ENCODE assay signal across 16 cellular contexts in genomic region chr9:123033352-123033751, GRCh38. TPM values are rescaled to one million over a fixed set of nuclear protein-coding genes. Genes with fewer than 3 reads are reported as not detected.
A peak's percentile ranks its signal among the peaks of the same experiment; 100 is the strongest.
DNase-seq lines count a peak whose midpoint lies in the region; ATAC-seq, FAIRE-seq and TF ChIP-seq lines count a peak whose summit lies in the region.
"Had no signal": no experiment of that assay in that cellular context is flagged by ENCODE, and none has a peak within 500 bp of the region (broad histone marks: within the 10 kb centered on the region; RNA-seq: fewer than 3 reads in every experiment).

Gene GPR21, plus strand, starts transcription at chr9:123033667. Its CDS starts 900 bp downstream, at chr9:123034567.

- H3K79me2 ChIP-seq in astrocyte (ENCODE audit: insufficient read depth, low read length): no peaks in the 10 kb centered on the region

- DNase-seq in Ammon's horn (ENCODE audit: low spot score): peak; percentile 21
- no peak for DNase-seq in astrocyte (ENCODE audit: low read depth)
- no peak for DNase-seq in right cardiac atrium
- DNase-seq in pons (ENCODE audit: low spot score): peak; percentile 47
- DNase-seq in HTR-8/SVneo (ENCODE audit: insufficient read length, low spot score): no peak
- no peak for DNase-seq in stimulated activated CD4-positive, alpha-beta T cell treated with anti-CD3 and anti-CD28 coated beads, Interleukin-1b, Interleukin-23, amount 100 ng/mL, for 48 hours
- DNase-seq in NCI-H446 (lab: John Stamatoyannopoulos, UW): no peak
- DNase-seq: activated CD4-positive, alpha-beta T cell treated with anti-CD3 and anti-CD28 coated beads for 36 hours; activated T-cell treated with anti-CD3 and anti-CD28 coated beads, Interleukin-2, amount 50 U/mL, for 48 hours; DMS53; H7; NCI-H1436; stimulated activated CD4-positive, alpha-beta T cell treated with anti-CD3 and anti-CD28 coated beads, Interleukin-4, amount 100 ng/mL, for 24 hours had no signal

- H3K4me1 ChIP-seq in astrocyte (ENCODE audit: insufficient read depth, low read length) (peaks cover 5% of the 10 kb centered on the region), right cardiac atrium (ENCODE audit: control insufficient read depth, insufficient read depth, low read length) (peaks cover 2% of the 10 kb centered on the region)

- H3K27ac Mint-ChIP-seq in astrocyte (ENCODE audit: unreplicated experiment): no peak within 1 kb of the TSS
- H3K27ac Mint-ChIP-seq: activated CD4-positive, alpha-beta T cell treated with anti-CD3 and anti-CD28 coated beads for 36 hours had no signal

- intact Hi-C loops in right cardiac atrium (cut with DNase I): no loop called here

- TF ChIP-seq CTCF in astrocyte (IDR thresholded peaks at IDR 0.05; ENCODE audit: insufficient read depth, low read depth, low read length): no peak

- H2AFZ ChIP-seq in astrocyte (ENCODE audit: low read depth, low read length): no peak within 1 kb of the TSS

- H3K36me3 Mint-ChIP-seq in astrocyte (ENCODE audit: low read depth, unreplicated experiment): peaks cover 7% of the 10 kb centered on the region

- no peak within 1 kb of the TSS for H3K4me3 ChIP-seq in astrocyte (ENCODE audit: insufficient read depth, low read depth, low read length)
- peak within 1 kb of the TSS; percentile 38 for H3K4me3 ChIP-seq in right cardiac atrium (ENCODE audit: low read length)

- H3K27me3 ChIP-seq in astrocyte (ENCODE audit: insufficient read depth, low read length) (no peaks in the 10 kb centered on the region), right cardiac atrium (ENCODE audit: control insufficient read depth, insufficient read depth) (no peaks in the 10 kb centered on the region)

- peaks cover 4% of the 10 kb centered on the region for H3K36me3 ChIP-seq in astrocyte (ENCODE audit: insufficient read depth, low read length)

- no peak for FAIRE-seq in astrocyte (lab: Jason Lieb, UNC)
- no peak for FAIRE-seq in HTR-8/SVneo (lab: Jason Lieb, UNC)
- FAIRE-seq: bronchial epithelial cell, GM12892 had no signal

- no peak within 1 kb of the TSS for H3K27ac ChIP-seq in astrocyte (ENCODE audit: low read depth, low read length)
- no peak within 1 kb of the TSS for H3K27ac ChIP-seq in right cardiac atrium (ENCODE audit: low read length)

- no peaks in the 10 kb centered on the region for H3K9me3 ChIP-seq in astrocyte (ENCODE audit: insufficient read depth, low read depth, low read length)
- no peaks in the 10 kb centered on the region for H3K9me3 ChIP-seq in right cardiac atrium (ENCODE audit: control insufficient read depth, low read length)

- ATAC-seq in right cardiac atrium: peak in 1 of 2 donors; percentile 26
- no peak for ATAC-seq in HG03439 (IDR thresholded peaks at IDR 0.05; ENCODE audit: unreplicated experiment)
- ATAC-seq: activated CD4-positive, alpha-beta T cell treated with anti-CD3 and anti-CD28 coated beads for 36 hours had no signal

- peaks cover 4% of the 10 kb centered on the region for H4K20me1 ChIP-seq in astrocyte (ENCODE audit: insufficient read depth, low read length)

- WGBS in right cardiac atrium: 47% methylated on average over 7 of the region's 7 CpGs

- peak within 1 kb of the TSS; percentile 48 for H3K4me2 ChIP-seq in astrocyte (ENCODE audit: low read length)

- H3K9me3 Mint-ChIP-seq in astrocyte (ENCODE audit: unreplicated experiment): no peaks in the 10 kb centered on the region

- peak within 1 kb of the TSS; percentile 23 for H3K4me3 Mint-ChIP-seq in astrocyte (ENCODE audit: unreplicated experiment)
- H3K4me3 Mint-ChIP-seq: activated CD4-positive, alpha-beta T cell treated with anti-CD3 and anti-CD28 coated beads for 36 hours had no signal

- H3K27me3 Mint-ChIP-seq in astrocyte (ENCODE audit: low read depth, unreplicated experiment): no peaks in the 10 kb centered on the region
- H3K27me3 Mint-ChIP-seq: activated CD4-positive, alpha-beta T cell treated with anti-CD3 and anti-CD28 coated beads for 36 hours had no signal

- H3K4me1 Mint-ChIP-seq in astrocyte (ENCODE audit: low read depth, unreplicated experiment): peaks cover 29% of the 10 kb centered on the region

- H3K9ac ChIP-seq in astrocyte (ENCODE audit: low read length): no peak within 1 kb of the TSS

RNA-seq across cellular contexts. Expression of gene GPR21, which starts in this region (rescaled TPM):
- 0.67 and 1.6 TPM in 2 replicates for total RNA-seq in astrocyte
- total RNA-seq in right cardiac atrium: 1 to 10 TPM in 2 of 4 donors, under 1 TPM in 1, not detected in 1; 0.82 to 1.1 (median 1.0) TPM
- 0.36 TPM for polyA plus RNA-seq in right cardiac atrium

Comparison
In these comparisons a context has a peak if more than half of its experiments do, and no peak if none do; other contexts are left out.
1. DNase-seq: peak in Ammon's horn (single experiment) and pons (single experiment); none in astrocyte (single experiment), right cardiac atrium (0 of 3), HTR-8/SVneo (single experiment), stimulated activated CD4-positive, alpha-beta T cell treated with anti-CD3 and anti-CD28 coated beads, Interleukin-1b, Interleukin-23, amount 100 ng/mL, for 48 hours (single experiment) and NCI-H446 (0 of 2).